In the genomic region with DNA sequence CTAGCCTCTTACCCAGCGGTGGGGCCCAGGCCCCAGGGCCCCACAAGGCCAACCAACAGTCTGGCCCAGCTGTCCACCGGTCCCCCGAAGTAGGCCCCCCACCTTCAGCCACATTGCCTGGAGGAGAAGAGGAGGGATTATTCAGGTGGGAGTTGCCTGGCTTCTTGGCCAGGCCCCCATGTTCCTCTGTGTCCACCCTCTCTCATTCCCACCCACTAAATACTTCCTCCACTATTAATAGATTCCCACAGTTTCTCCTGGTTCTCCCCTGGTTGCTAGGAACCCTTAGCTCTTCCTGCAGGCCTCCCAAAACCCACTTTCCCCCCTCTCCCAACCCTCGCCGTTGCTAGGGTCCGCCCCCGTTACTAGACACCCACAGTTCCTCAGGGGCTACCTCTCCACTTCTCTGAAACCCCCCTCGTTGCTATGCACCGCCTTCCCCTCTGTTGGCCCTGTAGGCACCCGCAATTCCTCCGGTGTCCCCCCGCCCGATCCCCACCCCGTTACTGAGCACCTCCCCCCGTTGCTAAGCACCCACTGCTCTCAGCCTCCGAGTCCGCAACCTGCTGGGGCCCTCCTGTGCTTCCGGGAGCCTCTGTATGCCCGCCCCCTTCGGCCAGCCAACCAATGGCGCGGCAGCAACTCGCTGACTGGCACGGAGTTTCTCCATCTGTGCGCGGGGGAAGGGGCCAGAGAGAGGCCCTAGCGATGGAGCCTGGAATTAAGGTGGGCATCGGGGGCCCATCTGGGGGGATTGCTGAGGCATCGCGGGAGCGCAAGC, we compare ENCODE assay signal across 8 cellular contexts. TPM values are rescaled to one million over a fixed set of nuclear protein-coding genes. Genes with fewer than 3 reads are reported as not detected.
DNase-seq lines count a peak whose midpoint lies in the region; ATAC-seq and TF ChIP-seq lines count a peak whose summit lies in the region.

No MANE protein-coding gene starts in this region.

- H3K27me3 ChIP-seq in lung (ENCODE audit: control insufficient read depth, insufficient read depth), result no peaks in the 10 kb centered on the region

- POLR2A ChIA-PET in activated CD8-positive, alpha-beta T cell treated with anti-CD3 and anti-CD28 coated beads, Interleukin-2, amount 10 ng/mL, durations not matched to agents 7 days and 5 days (lab: Charles Lee), result interaction anchor here (0.5 to 0.8 kb wide), 2 partner anchors 36 to 62 kb away, joined by 3 to 4 read pairs; a partner anchor contains a TSS

- no peaks in the 10 kb centered on the region for H3K9me3 ChIP-seq in lung (ENCODE audit: control insufficient read depth in 2 of 2, insufficient read depth in 1 of 2, low read length in 1 of 2)

- H3K27me3 Mint-ChIP-seq in activated CD8-positive, alpha-beta T cell treated with anti-CD3 and anti-CD28 coated beads, Interleukin-2, amount 10 ng/mL, durations not matched to agents 7 days and 5 days (ENCODE audit: low read depth), result no peaks in the 10 kb centered on the region

- peaks cover 16% of the 10 kb centered on the region for H3K36me3 Mint-ChIP-seq in activated CD8-positive, alpha-beta T cell treated with anti-CD3 and anti-CD28 coated beads, Interleukin-2, amount 10 ng/mL, durations not matched to agents 7 days and 5 days (ENCODE audit: low read depth)

- TF ChIP-seq CTCF in lung (IDR thresholded peaks at IDR 0.05; ENCODE audit: control extremely low read depth, extremely low read depth), result no peak

- 2 to 4% methylated on average over 31 of the region's 31 CpGs for WGBS in lung, 2 donors

- H3K27ac Mint-ChIP-seq in activated CD8-positive, alpha-beta T cell treated with anti-CD3 and anti-CD28 coated beads, Interleukin-2, amount 10 ng/mL, durations not matched to agents 7 days and 5 days, result peak overlapping the region; percentile 98

- peaks cover 53% of the 10 kb centered on the region for H3K4me1 Mint-ChIP-seq in activated CD8-positive, alpha-beta T cell treated with anti-CD3 and anti-CD28 coated beads, Interleukin-2, amount 10 ng/mL, durations not matched to agents 7 days and 5 days (ENCODE audit: low read depth)

- H3K27ac ChIP-seq in lung (ENCODE audit: low read depth in 1 of 2, low read length in 1 of 2), result peak overlapping the region; percentile 86 to 93

- peaks cover 0 to 2% of the 10 kb centered on the region in 2 donors for H3K36me3 ChIP-seq in lung (ENCODE audit: control insufficient read depth in 2 of 2, insufficient read depth in 2 of 2, low read length in 2 of 2)

- no peaks in the 10 kb centered on the region for H3K9me3 Mint-ChIP-seq in activated CD8-positive, alpha-beta T cell treated with anti-CD3 and anti-CD28 coated beads, Interleukin-2, amount 10 ng/mL, durations not matched to agents 7 days and 5 days (ENCODE audit: insufficient read depth)

- ATAC-seq in GM19395 (IDR thresholded peaks at IDR 0.05; ENCODE audit: unreplicated experiment) (peak; percentile 50), HG03571 (IDR thresholded peaks at IDR 0.05; ENCODE audit: unreplicated experiment) (peak; percentile 46), lung (ENCODE audit: insufficient read depth, low FRiP score) (peak; percentile 62)
- peak; percentile 81 for ATAC-seq in activated CD8-positive, alpha-beta T cell treated with anti-CD3 and anti-CD28 coated beads, Interleukin-2, amount 10 ng/mL, durations not matched to agents 7 days and 5 days

- H3K4me1 ChIP-seq in lung (ENCODE audit: control insufficient read depth in 2 of 2, insufficient read depth in 2 of 2, low read length in 2 of 2), result peaks cover 0 to 10% of the 10 kb centered on the region in 2 donors

- DNase-seq in C1 segment of cervical spinal cord (lab: John Stamatoyannopoulos, UW), result peak; percentile 63 to 96 (median 90)
- DNase-seq in NCI-H82 (lab: John Stamatoyannopoulos, UW), result peak; percentile 97
- DNase-seq in activated CD8-positive, alpha-beta T cell treated with anti-CD3 and anti-CD28 coated beads, Interleukin-2, amount 10 ng/mL, durations not matched to agents 7 days and 5 days, result peak; percentile 96
- DNase-seq in ecto neural progenitor cell (ENCODE audit: low spot score), result peak; percentile 96
- peak; percentile 95 for DNase-seq in lung (ENCODE audit: low spot score)
- peak; percentile 86 to 90 for DNase-seq in stimulated activated CD4-positive, alpha-beta T cell treated with anti-CD3 and anti-CD28 coated beads, Interleukin-4, amount 100 ng/mL, for 48 hours (ENCODE audit: low read depth in 2 of 2)

- peak overlapping the region; percentile 94 for H3K4me3 Mint-ChIP-seq in activated CD8-positive, alpha-beta T cell treated with anti-CD3 and anti-CD28 coated beads, Interleukin-2, amount 10 ng/mL, durations not matched to agents 7 days and 5 days

- peak overlapping the region; percentile 30 for H3K4me3 ChIP-seq in lung

- CTCF ChIA-PET in activated CD8-positive, alpha-beta T cell treated with anti-CD3 and anti-CD28 coated beads, Interleukin-2, amount 10 ng/mL, durations not matched to agents 7 days and 5 days (lab: Charles Lee), result no interaction called here

RNA-seq across cellular contexts. Expression of a gene that starts 2.0 kb away (rescaled TPM):
- total RNA-seq in activated CD8-positive, alpha-beta T cell treated with anti-CD3 and anti-CD28 coated beads, Interleukin-2, amount 10 ng/mL, durations not matched to agents 7 days and 5 days, result 10 to 100 TPM; 21.5 to 27.2 TPM
- total RNA-seq in lung, result 10 to 100 TPM; 45.4 to 78.8 TPM
- polyA plus RNA-seq in lung, result 10 to 100 TPM; 34.7 to 59.1 TPM

RNA-seq across cellular contexts. Expression of a gene that starts 2.2 kb away (rescaled TPM):
- total RNA-seq in activated CD8-positive, alpha-beta T cell treated with anti-CD3 and anti-CD28 coated beads, Interleukin-2, amount 10 ng/mL, durations not matched to agents 7 days and 5 days, result 1 to 10 TPM; 4.7 to 5.3 TPM
- total RNA-seq in lung, result 10 to 100 TPM; 28.0 to 38.5 TPM
- 10 to 100 TPM; 47.6 to 97.2 TPM for polyA plus RNA-seq in lung

RNA-seq across cellular contexts. Expression of a gene that starts 24.3 kb away (rescaled TPM):
- total RNA-seq in activated CD8-positive, alpha-beta T cell treated with anti-CD3 and anti-CD28 coated beads, Interleukin-2, amount 10 ng/mL, durations not matched to agents 7 days and 5 days, result 1 to 10 TPM; 5.1 to 6.0 TPM
- 10 to 100 TPM; 18.5 to 41.2 TPM for total RNA-seq in lung
- 10 to 100 TPM; 13.2 to 15.7 TPM for polyA plus RNA-seq in lung

RNA-seq across cellular contexts. Expression of a gene that starts 35.6 kb away (rescaled TPM):
- 10 to 100 TPM; 15.2 to 17.1 TPM for total RNA-seq in activated CD8-positive, alpha-beta T cell treated with anti-CD3 and anti-CD28 coated beads, Interleukin-2, amount 10 ng/mL, durations not matched to agents 7 days and 5 days
- 10 to 100 TPM in 1 of 2 donors, 1 to 10 TPM in 1; 5.3 to 23.7 TPM for total RNA-seq in lung
- polyA plus RNA-seq in lung, result 10 to 100 TPM in 1 of 2 donors, 1 to 10 TPM in 1; 6.8 to 27.7 TPM

RNA-seq across cellular contexts. Expression of a gene that starts 36.3 kb away (rescaled TPM):
- total RNA-seq in activated CD8-positive, alpha-beta T cell treated with anti-CD3 and anti-CD28 coated beads, Interleukin-2, amount 10 ng/mL, durations not matched to agents 7 days and 5 days, result 100 to 1,000 TPM; 175 to 183 TPM
- 10 to 100 TPM; 47.4 to 77.4 TPM for total RNA-seq in lung
- polyA plus RNA-seq in lung, result 10 to 100 TPM; 44.5 to 69.9 TPM

Comparison
In these comparisons a context has a peak if more than half of its experiments do, and no peak if none do; other contexts are left out.
1. Peak in every context shown above with its lines: DNase-seq, ATAC-seq, H3K4me3 ChIP-seq and H3K27ac ChIP-seq.
2. RNA of a gene that starts 2.2 kb away (total RNA-seq): 28.0 to 38.5 TPM in lung; 4.7 to 5.3 TPM in activated CD8-positive, alpha-beta T cell treated with anti-CD3 and anti-CD28 coated beads, Interleukin-2, amount 10 ng/mL, durations not matched to agents 7 days and 5 days; every median in the first group is over 4 times any median in the second.